ENCODE assay signal across 1 cellular context in genomic region chr5:73339165-73339564, GRCh38.
TF ChIP-seq lines count a peak whose summit lies in the region.

No MANE protein-coding gene starts in this region.

TF ChIP-seq in H1, 55 proteins besides CTCF, POLR2A, EP300 and RAD21:
- TF ChIP-seq RBBP5 (IDR thresholded peaks at IDR 0.05; ENCODE audit: borderline replicate concordance, low read depth, low read length) (no peak), CTBP2 (IDR thresholded peaks at IDR 0.05; ENCODE audit: borderline replicate concordance, insufficient read depth, insufficient read length, low read length) (no peak), SRF (IDR thresholded peaks at IDR 0.05; ENCODE audit: low read depth, low read length) (no peak), CBX5 (IDR thresholded peaks at IDR 0.05; ENCODE audit: low read depth, low read length) (no peak), GTF2F1 (IDR thresholded peaks at IDR 0.05; ENCODE audit: borderline replicate concordance, low read depth, low read length) (no peak), KDM1A (IDR thresholded peaks at IDR 0.05; ENCODE audit: borderline replicate concordance, low read length) (no peak), TBP (IDR thresholded peaks at IDR 0.05; ENCODE audit: low read depth, low read length) (no peak), ZNF274 (IDR thresholded peaks at IDR 0.05; ENCODE audit: borderline replicate concordance, extremely low read depth, low read length) (no peak), CHD2 (IDR thresholded peaks at IDR 0.05; ENCODE audit: low read length) (no peak), CEBPB (IDR thresholded peaks at IDR 0.05; ENCODE audit: low read depth, low read length) (no peak), CREB1 (IDR thresholded peaks at IDR 0.05) (no peak), TEAD4 (IDR thresholded peaks at IDR 0.05; ENCODE audit: low read depth, low read length) (no peak), ATF2 (IDR thresholded peaks at IDR 0.05; ENCODE audit: low read length) (no peak), PHF8 (conservative IDR thresholded peaks at IDR 0.05; ENCODE audit: low read depth, low read length) (no peak), HDAC6 (IDR thresholded peaks at IDR 0.05; ENCODE audit: low read depth, low read length) (no peak), SIN3A (conservative IDR thresholded peaks at IDR 0.05 in 1 of 2, IDR thresholded peaks at IDR 0.05 in 1 of 2; ENCODE audit: low read depth in 1 of 2, low read length in 2 of 2) (no peak), EZH2 (IDR thresholded peaks at IDR 0.05; ENCODE audit: low read depth, low read length, severe bottlenecking) (no peak), ATF3 (IDR thresholded peaks at IDR 0.05; ENCODE audit: insufficient read depth, low read depth, low read length) (no peak), RFX5 (IDR thresholded peaks at IDR 0.05; ENCODE audit: borderline replicate concordance, low read depth, low read length) (no peak), SAP30 (IDR thresholded peaks at IDR 0.05; ENCODE audit: insufficient read depth, insufficient replicate concordance, low read length) (no peak)
